8 cellular contexts compared by ENCODE assay signal in genomic region chr11:102268083-102268984, GRCh38. TPM values are rescaled to one million over a fixed set of nuclear protein-coding genes. Genes with fewer than 3 reads are reported as not detected.
DNase-seq lines count a peak whose midpoint lies in the region; ATAC-seq and TF ChIP-seq lines count a peak whose summit lies in the region.

No MANE protein-coding gene starts in this region.

- TF ChIP-seq CTCF in GM12873 (IDR thresholded peaks at IDR 0.05; ENCODE audit: insufficient read depth, low read depth, low read length, missing control alignments) (peak; percentile 33), breast epithelium (IDR thresholded peaks at IDR 0.05) (peak in 1 of 3 donors; percentile 56), kidney epithelial cell (IDR thresholded peaks at IDR 0.05; ENCODE audit: insufficient read depth, low read length, poor library complexity, severe bottlenecking) (peak; percentile 77)

- no peak for TF ChIP-seq POLR2A in breast epithelium (IDR thresholded peaks at IDR 0.05)

- DNase-seq in NCI-H1417 (lab: John Stamatoyannopoulos, UW) (peak; percentile 89 to 95 (median 91)), UCSD-AML1 (lab: John Stamatoyannopoulos, UW; ENCODE audit: unreplicated experiment) (peak; percentile 10), breast epithelium (ENCODE audit: low spot score in 2 of 2) (peak; percentile 94 to 95), kidney epithelial cell (ENCODE audit: low read depth) (no peak), DMS79 treated with DMSO at 0.1 percent for 48 hours (lab: John Stamatoyannopoulos, UW) (no peak)
- peak; percentile 64 to 75 for DNase-seq in stimulated activated CD4-positive, alpha-beta T cell treated with anti-CD3 and anti-CD28 coated beads, Interleukin-2, amount 100 ng/mL, for 48 hours

- intact Hi-C loops in breast epithelium (cut with DNase I; ENCODE audit: low total_unique reads): no loop called here

- H3K27me3 ChIP-seq in breast epithelium (no peaks in the 10 kb centered on the region), kidney epithelial cell (ENCODE audit: control insufficient read depth, insufficient read depth, low read length) (no peaks in the 10 kb centered on the region)

- H3K27ac ChIP-seq in breast epithelium: peak overlapping the region; percentile 74 to 83

- H3K4me3 ChIP-seq in breast epithelium (peak overlapping the region; percentile 37 to 69 (median 50)), kidney epithelial cell (ENCODE audit: low read depth, low read length) (peak overlapping the region; percentile 22)

- no peaks in the 10 kb centered on the region for H3K4me1 ChIP-seq in breast epithelium

- ATAC-seq in HG02678 (IDR thresholded peaks at IDR 0.05; ENCODE audit: unreplicated experiment): peak; percentile 96

- no peaks in the 10 kb centered on the region for H3K36me3 ChIP-seq in breast epithelium
- no peaks in the 10 kb centered on the region for H3K36me3 ChIP-seq in kidney epithelial cell (ENCODE audit: control insufficient read depth, insufficient read depth, low read length)

- no peaks in the 10 kb centered on the region for H3K9me3 ChIP-seq in breast epithelium

RNA-seq across cellular contexts. Expression of gene BIRC3, which starts 49.0 kb away (rescaled TPM):
- 10 to 100 TPM in 2 of 3 donors, 1 to 10 TPM in 1; 2.6 to 30.0 (median 10.8) TPM for total RNA-seq in breast epithelium
- 7.2 and 10.0 TPM in 2 replicates for total RNA-seq in kidney epithelial cell

Comparison
In these comparisons a context has a peak if more than half of its experiments do, and no peak if none do; other contexts are left out.
1. DNase-seq: peak in NCI-H1417 (3 of 3), UCSD-AML1 (single experiment), breast epithelium (2 of 2) and stimulated activated CD4-positive, alpha-beta T cell treated with anti-CD3 and anti-CD28 coated beads, Interleukin-2, amount 100 ng/mL, for 48 hours (2 of 2); none in kidney epithelial cell (single experiment) and DMS79 treated with DMSO at 0.1 percent for 48 hours (single experiment).